8 cellular contexts compared by ENCODE assay signal in the genomic region with DNA sequence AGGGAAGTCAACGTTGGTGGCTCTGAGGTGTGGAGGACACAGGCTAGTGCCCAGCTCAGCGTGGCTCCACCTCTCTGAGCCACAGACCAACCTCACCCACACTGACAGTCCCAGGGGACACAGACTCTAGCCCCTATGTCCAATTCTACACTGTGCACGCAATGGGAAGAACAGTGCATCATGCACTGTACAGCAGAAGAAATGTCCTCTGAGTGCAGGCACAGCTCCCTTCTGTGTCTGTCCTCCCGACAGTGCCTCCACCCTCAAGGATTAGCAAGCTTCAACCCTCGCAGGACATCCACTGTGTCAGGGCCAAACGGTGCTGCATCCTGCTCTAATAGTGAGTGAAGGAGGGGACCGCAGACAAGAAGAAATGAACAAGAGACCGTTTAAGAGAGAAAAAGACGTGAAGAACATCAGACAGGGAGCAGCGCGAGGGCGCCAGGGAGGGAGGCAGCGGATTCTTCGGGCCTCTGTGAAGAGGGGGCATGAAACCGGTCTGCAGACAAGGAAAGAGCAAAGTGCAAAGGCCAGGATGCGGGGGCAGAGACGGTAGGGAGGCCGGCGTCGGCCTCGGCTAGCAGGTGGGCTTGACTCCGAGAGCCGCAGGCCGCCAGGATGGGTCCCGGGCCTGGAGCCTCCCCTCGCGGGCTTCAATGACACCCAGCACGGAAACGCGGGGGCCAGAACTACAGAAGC. TPM values are rescaled to one million over a fixed set of nuclear protein-coding genes. Genes with fewer than 3 reads are reported as not detected.
DNase-seq lines count a peak whose midpoint lies in the region; ATAC-seq and TF ChIP-seq lines count a peak whose summit lies in the region.

No MANE protein-coding gene starts in this region.

- H3K9me3 Mint-ChIP-seq in T-helper 1 cell treated with Interleukin-12 subunit alpha and Interleukin-12 subunit beta and Interleukin-4 antibody, amounts not matched to agents 30 μg/mL and 1 μg/mL, for 36 hours, result no peaks in the 10 kb centered on the region
- no peaks in the 10 kb centered on the region for H3K9me3 Mint-ChIP-seq in WTC11

- no peaks in the 10 kb centered on the region for H3K36me3 Mint-ChIP-seq in T-helper 1 cell treated with Interleukin-12 subunit alpha and Interleukin-12 subunit beta and Interleukin-4 antibody, amounts not matched to agents 30 μg/mL and 1 μg/mL, for 36 hours (ENCODE audit: low read depth)
- no peaks in the 10 kb centered on the region for H3K36me3 Mint-ChIP-seq in WTC11

- H3K4me1 Mint-ChIP-seq in T-helper 1 cell treated with Interleukin-12 subunit alpha and Interleukin-12 subunit beta and Interleukin-4 antibody, amounts not matched to agents 30 μg/mL and 1 μg/mL, for 36 hours (ENCODE audit: low read depth), result peaks cover 14% of the 10 kb centered on the region
- H3K4me1 Mint-ChIP-seq in WTC11, result peaks cover 8% of the 10 kb centered on the region

- peak overlapping the region; percentile 93 for H3K4me3 Mint-ChIP-seq in T-helper 1 cell treated with Interleukin-12 subunit alpha and Interleukin-12 subunit beta and Interleukin-4 antibody, amounts not matched to agents 30 μg/mL and 1 μg/mL, for 36 hours
- peak overlapping the region; percentile 85 for H3K4me3 Mint-ChIP-seq in WTC11

- WGBS in hepatocyte (ENCODE audit: low lambda C conversion rate, missing lambda C conversion rate), result 6% methylated on average over 30 of the region's 30 CpGs

- no peak for TF ChIP-seq CTCF in WTC11 (IDR thresholded peaks at IDR 0.05)
- TF ChIP-seq CTCF in hepatocyte (IDR thresholded peaks at IDR 0.05; ENCODE audit: poor library complexity), result no peak

- ATAC-seq in WTC11, result no peak
- ATAC-seq in GM18519 (IDR thresholded peaks at IDR 0.05; ENCODE audit: low FRiP score, unreplicated experiment), result no peak

- POLR2A ChIA-PET in WTC11 (lab: Charles Lee), result no interaction called here

- no peaks in the 10 kb centered on the region for H3K27me3 Mint-ChIP-seq in T-helper 1 cell treated with Interleukin-12 subunit alpha and Interleukin-12 subunit beta and Interleukin-4 antibody, amounts not matched to agents 30 μg/mL and 1 μg/mL, for 36 hours (ENCODE audit: low read depth)
- H3K27me3 Mint-ChIP-seq in WTC11 (ENCODE audit: low read depth), result no peaks in the 10 kb centered on the region

- peaks cover 14% of the 10 kb centered on the region for H3K4me1 ChIP-seq in hepatocyte (ENCODE audit: insufficient read depth)

- H2AFZ ChIP-seq in hepatocyte, result peak overlapping the region; percentile 94

- peaks cover 15% of the 10 kb centered on the region for H3K79me2 ChIP-seq in hepatocyte

- peak overlapping the region; percentile 92 for H3K27ac Mint-ChIP-seq in T-helper 1 cell treated with Interleukin-12 subunit alpha and Interleukin-12 subunit beta and Interleukin-4 antibody, amounts not matched to agents 30 μg/mL and 1 μg/mL, for 36 hours
- peak overlapping the region; percentile 17; the same call in 1 of the 2 replicates for H3K27ac Mint-ChIP-seq in WTC11

- no peaks in the 10 kb centered on the region for H3K9me2 ChIP-seq in hepatocyte (replicated peaks; ENCODE audit: insufficient read depth)

- no peaks in the 10 kb centered on the region for H3K36me3 ChIP-seq in hepatocyte (replicated peaks; ENCODE audit: insufficient read depth, low read depth)

- peak overlapping the region; percentile 99 for H3K4me2 ChIP-seq in hepatocyte

- peak overlapping the region; percentile 93 for H3K27ac ChIP-seq in hepatocyte

- no peaks in the 10 kb centered on the region for H4K20me1 ChIP-seq in hepatocyte (ENCODE audit: insufficient read depth, poor library complexity, severe bottlenecking)

- H3K9me3 ChIP-seq in hepatocyte (ENCODE audit: low read depth), result no peaks in the 10 kb centered on the region

- CTCF ChIA-PET in WTC11 (lab: Charles Lee), result no interaction called here

- H3K4me3 ChIP-seq in hepatocyte, result peak overlapping the region; percentile 54

- no peaks in the 10 kb centered on the region for H3K27me3 ChIP-seq in hepatocyte

- DNase-seq in T-helper 1 cell (no peak), WTC11 (ENCODE audit: low spot score) (no peak), hepatocyte (ENCODE audit: low spot score) (no peak), NCI-H2196 treated with DMSO at 0.1 percent for 48 hours (lab: John Stamatoyannopoulos, UW; ENCODE audit: unreplicated experiment) (no peak), putamen (ENCODE audit: low spot score) (no peak)
- peak; percentile 35 for DNase-seq in stimulated activated CD8-positive, alpha-beta memory T cell treated with anti-CD3 and anti-CD28 coated beads, Interleukin-4, amount 100 ng/mL, for 48 hours

TF ChIP-seq in WTC11, 78 proteins besides CTCF, POLR2A, EP300 and RAD21:
- TF ChIP-seq ATF1 (CRISPR knock-in tag; IDR thresholded peaks at IDR 0.05) (0 out of 2 replicates have a peak, but pooled peaks have one; percentile 85), EMX1 (CRISPR knock-in tag; IDR thresholded peaks at IDR 0.05) (peak; percentile 73; the same call in 1 of the 2 replicates)
- TF ChIP-seq, protein P1, sequence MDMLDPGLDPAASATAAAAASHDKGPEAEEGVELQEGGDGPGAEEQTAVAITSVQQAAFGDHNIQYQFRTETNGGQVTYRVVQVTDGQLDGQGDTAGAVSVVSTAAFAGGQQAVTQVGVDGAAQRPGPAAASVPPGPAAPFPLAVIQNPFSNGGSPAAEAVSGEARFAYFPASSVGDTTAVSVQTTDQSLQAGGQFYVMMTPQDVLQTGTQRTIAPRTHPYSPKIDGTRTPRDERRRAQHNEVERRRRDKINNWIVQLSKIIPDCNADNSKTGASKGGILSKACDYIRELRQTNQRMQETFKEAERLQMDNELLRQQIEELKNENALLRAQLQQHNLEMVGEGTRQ (CRISPR knock-in tag; IDR thresholded peaks at IDR 0.05), result no peak
- TF ChIP-seq, protein P2, sequence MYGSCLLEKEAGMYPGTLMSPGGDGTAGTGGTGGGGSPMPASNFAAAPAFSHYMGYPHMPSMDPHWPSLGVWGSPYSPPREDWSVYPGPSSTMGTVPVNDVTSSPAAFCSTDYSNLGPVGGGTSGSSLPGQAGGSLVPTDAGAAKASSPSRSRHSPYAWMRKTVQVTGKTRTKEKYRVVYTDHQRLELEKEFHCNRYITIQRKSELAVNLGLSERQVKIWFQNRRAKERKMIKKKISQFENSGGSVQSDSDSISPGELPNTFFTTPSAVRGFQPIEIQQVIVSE (CRISPR knock-in tag; IDR thresholded peaks at IDR 0.05; ENCODE audit: borderline replicate concordance), result no peak
- TF ChIP-seq, protein P3, sequence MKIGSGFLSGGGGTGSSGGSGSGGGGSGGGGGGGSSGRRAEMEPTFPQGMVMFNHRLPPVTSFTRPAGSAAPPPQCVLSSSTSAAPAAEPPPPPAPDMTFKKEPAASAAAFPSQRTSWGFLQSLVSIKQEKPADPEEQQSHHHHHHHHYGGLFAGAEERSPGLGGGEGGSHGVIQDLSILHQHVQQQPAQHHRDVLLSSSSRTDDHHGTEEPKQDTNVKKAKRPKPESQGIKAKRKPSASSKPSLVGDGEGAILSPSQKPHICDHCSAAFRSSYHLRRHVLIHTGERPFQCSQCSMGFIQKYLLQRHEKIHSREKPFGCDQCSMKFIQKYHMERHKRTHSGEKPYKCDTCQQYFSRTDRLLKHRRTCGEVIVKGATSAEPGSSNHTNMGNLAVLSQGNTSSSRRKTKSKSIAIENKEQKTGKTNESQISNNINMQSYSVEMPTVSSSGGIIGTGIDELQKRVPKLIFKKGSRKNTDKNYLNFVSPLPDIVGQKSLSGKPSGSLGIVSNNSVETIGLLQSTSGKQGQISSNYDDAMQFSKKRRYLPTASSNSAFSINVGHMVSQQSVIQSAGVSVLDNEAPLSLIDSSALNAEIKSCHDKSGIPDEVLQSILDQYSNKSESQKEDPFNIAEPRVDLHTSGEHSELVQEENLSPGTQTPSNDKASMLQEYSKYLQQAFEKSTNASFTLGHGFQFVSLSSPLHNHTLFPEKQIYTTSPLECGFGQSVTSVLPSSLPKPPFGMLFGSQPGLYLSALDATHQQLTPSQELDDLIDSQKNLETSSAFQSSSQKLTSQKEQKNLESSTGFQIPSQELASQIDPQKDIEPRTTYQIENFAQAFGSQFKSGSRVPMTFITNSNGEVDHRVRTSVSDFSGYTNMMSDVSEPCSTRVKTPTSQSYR (CRISPR knock-in tag; IDR thresholded peaks at IDR 0.05), result 0 out of 2 replicates have a peak, but pooled peaks have one; percentile 51

RNA-seq across cellular contexts. Expression of a gene that starts 0.6 kb away (rescaled TPM):
- total RNA-seq in WTC11 (2021) (3.4 to 4.9 TPM (median 4.6 TPM) in 3 replicates), hepatocyte (5.0 and 5.9 TPM in 2 replicates)
- polyA plus RNA-seq in hepatocyte, result 5.4 and 9.7 TPM in 2 replicates

RNA-seq across cellular contexts. Expression of a gene that starts 6.9 kb away (rescaled TPM):
- total RNA-seq in WTC11 (2021), result 1,498 to 1,502 TPM (median 1,501 TPM) in 3 replicates
- total RNA-seq in hepatocyte, result 1,644 and 2,420 TPM in 2 replicates
- polyA plus RNA-seq in hepatocyte, result 562 and 565 TPM in 2 replicates

RNA-seq across cellular contexts. Expression of a gene that starts 15.3 kb away (rescaled TPM):
- total RNA-seq in WTC11 (2021), result 1.1 to 1.8 TPM (median 1.5 TPM) in 3 replicates
- not detected in 2 replicates for total RNA-seq in hepatocyte
- 0.47 TPM in 1 of 2 replicates, not detected in the other for polyA plus RNA-seq in hepatocyte

RNA-seq across cellular contexts. Expression of a gene that starts 17.6 kb away (rescaled TPM):
- 1.7 to 2.1 TPM (median 2.0 TPM) in 3 replicates for total RNA-seq in WTC11 (2021)
- total RNA-seq in hepatocyte, result 1.5 and 1.6 TPM in 2 replicates
- polyA plus RNA-seq in hepatocyte, result 3.3 and 4.3 TPM in 2 replicates

RNA-seq across cellular contexts. Expression of a gene that starts 26.9 kb away (rescaled TPM):
- total RNA-seq in WTC11 (2021), result 22.6 to 24.3 TPM (median 23.4 TPM) in 3 replicates
- 35.9 and 45.5 TPM in 2 replicates for total RNA-seq in hepatocyte
- 106 and 108 TPM in 2 replicates for polyA plus RNA-seq in hepatocyte
